ENCODE assay signal across 26 cellular contexts in the genomic region with DNA sequence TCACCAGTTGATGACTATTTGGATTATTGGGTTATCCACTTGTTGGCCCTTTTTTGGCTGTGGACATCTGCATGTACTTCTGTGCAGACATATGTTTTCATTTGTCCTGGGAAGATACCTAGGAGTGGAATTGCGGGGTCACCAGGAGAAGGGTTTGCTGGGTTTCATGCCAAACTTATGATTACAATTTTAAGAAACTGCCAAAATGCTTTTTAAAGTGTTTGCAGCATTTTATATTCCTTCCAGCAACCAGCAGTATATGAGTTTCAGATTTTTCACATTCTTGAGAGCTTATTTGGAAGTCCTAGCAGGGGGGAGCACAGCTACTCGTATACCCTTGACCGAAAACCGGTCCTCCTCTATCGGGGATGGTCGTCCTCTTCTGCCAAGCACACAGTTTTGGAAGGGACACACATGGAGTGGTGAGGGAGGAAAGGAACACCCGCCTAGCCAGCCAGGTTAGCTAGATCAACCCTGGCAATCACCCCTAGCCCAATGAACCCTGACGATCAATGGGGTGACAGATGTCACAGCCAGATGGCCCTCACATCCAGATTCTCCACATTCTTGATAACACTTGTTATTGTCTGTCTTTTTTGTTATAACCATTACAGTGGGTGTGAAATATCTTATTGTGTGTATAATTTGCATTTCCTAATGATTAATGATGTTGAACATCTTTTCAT. TPM values are rescaled to one million over a fixed set of nuclear protein-coding genes. Genes with fewer than 3 reads are reported as not detected.
DNase-seq lines count a peak whose midpoint lies in the region; ATAC-seq and TF ChIP-seq lines count a peak whose summit lies in the region.
"Had no signal": no experiment of that assay in that cellular context is flagged by ENCODE, and none has a peak within 500 bp of the region (broad histone marks: within the 10 kb centered on the region; RNA-seq: fewer than 3 reads in every experiment).

No MANE protein-coding gene starts in this region.

- H3K4me3 ChIP-seq in sigmoid colon: no peak overlapping the region
- H3K4me3 ChIP-seq in H7 (ENCODE audit: insufficient read depth, low read depth, low read length): no peak overlapping the region
- no peak overlapping the region for H3K4me3 ChIP-seq in MG63
- H3K4me3 ChIP-seq: breast epithelium, colonic mucosa, GM23338, smooth muscle cell, upper lobe of right lung had no signal

- H3K27me3 ChIP-seq in sigmoid colon (no peaks in the 10 kb centered on the region), H7 (ENCODE audit: control insufficient read depth, insufficient read depth, low read length) (no peaks in the 10 kb centered on the region), MG63 (no peaks in the 10 kb centered on the region)
- H3K27me3 ChIP-seq: breast epithelium, colonic mucosa, upper lobe of right lung had no signal

- TF ChIP-seq EP300 in sigmoid colon (IDR thresholded peaks at IDR 0.05): no peak

- no peak for TF ChIP-seq CTCF in sigmoid colon (IDR thresholded peaks at IDR 0.05)

- WGBS in sigmoid colon, 2 donors: 79 to 87% methylated on average over 8 of the region's 8 CpGs

- H3K4me1 ChIP-seq in sigmoid colon: peaks cover 0 to 71% (median 41%) of the 10 kb centered on the region in 4 donors
- H3K4me1 ChIP-seq: breast epithelium, colonic mucosa had no signal

- no peaks in the 10 kb centered on the region for H3K36me3 ChIP-seq in sigmoid colon
- no peaks in the 10 kb centered on the region for H3K36me3 ChIP-seq in H7 (replicated peaks; ENCODE audit: control insufficient read depth, insufficient read depth, low read length)
- peaks cover 6% of the 10 kb centered on the region; the same call in 1 of the 2 replicates for H3K36me3 ChIP-seq in MG63
- H3K36me3 ChIP-seq: breast epithelium, colonic mucosa, upper lobe of right lung had no signal

- no peak for TF ChIP-seq POLR2A in sigmoid colon (IDR thresholded peaks at IDR 0.05)

- no peak for ATAC-seq in left ventricle myocardium superior
- ATAC-seq: GM23338; naive thymus-derived CD4-positive, alpha-beta T cell; upper lobe of right lung had no signal

- intact Hi-C loops in sigmoid colon (cut with DNase I): no loop called here
- intact Hi-C loops in left ventricle myocardium superior (cut with micrococcal nuclease): no loop called here

- DNase-seq in EH (ENCODE audit: low read depth): peak; percentile 89
- DNase-seq in NCI-H524 (lab: John Stamatoyannopoulos, UW): peak; percentile 13 to 61
- DNase-seq in fibroblast of peridontal ligament (ENCODE audit: extremely low read depth): peak; percentile 64
- no peak for DNase-seq in sigmoid colon
- no peak for DNase-seq in H7
- DNase-seq in MG63: no peak
- no peak for DNase-seq in left ventricle myocardium superior
- DNase-seq: activated CD4-positive, alpha-beta T cell treated with anti-CD3 and anti-CD28 coated beads, Interleukin-2, amount 50 U/mL, for 48 hours; activated CD4-positive, CD25-positive, alpha-beta regulatory T cell; activated CD8-positive, alpha-beta memory T cell treated with anti-CD3 and anti-CD28 coated beads, Interleukin-2, amount 50 U/mL, for 48 hours; activated naive CD4-positive, alpha-beta T cell treated with anti-CD3 and anti-CD28 coated beads, Interleukin-2, amount 10 ng/mL, durations not matched to agents 7 days and 5 days; amniotic stem cell; CD4-positive, alpha-beta T cell; colonic mucosa; hypothalamus; naive thymus-derived CD4-positive, alpha-beta T cell; NCI-H1048; NCI-H1694 treated with DMSO at 0.1 percent for 48 hours; NCI-H2227 treated with DMSO at 0.1 percent for 48 hours; stimulated activated CD4-positive, alpha-beta T cell treated with anti-CD3 and anti-CD28 coated beads, Interleukin-2, amount 100 ng/mL, for 24 hours; upper lobe of right lung had no signal

- H3K9me3 ChIP-seq in sigmoid colon (peaks cover 0 to 2% (median 0%) of the 10 kb centered on the region in 4 donors), MG63 (peaks cover 21% of the 10 kb centered on the region)
- H3K9me3 ChIP-seq: colonic mucosa, upper lobe of right lung had no signal

- H3K27ac ChIP-seq in sigmoid colon: peak overlapping the region in 3 of 4 donors; percentile 23 to 93 (median 88)
- H3K27ac ChIP-seq: breast epithelium, colonic mucosa, upper lobe of right lung had no signal

RNA-seq across cellular contexts. Expression of a gene that starts 26.7 kb away (rescaled TPM):
- total RNA-seq in sigmoid colon: not detected
- polyA plus RNA-seq in sigmoid colon: not detected
- total RNA-seq in H7 (2014; rRNA removed; shearing (Covaris generic)): not detected in 2 replicates
- total RNA-seq in MG63 (2014; rRNA removed; shearing (Covaris generic); ENCODE audit: low replicate concordance): not detected in 2 replicates
- total RNA-seq in left ventricle myocardium superior: not detected
- total RNA-seq: breast epithelium; CD4-positive, alpha-beta T cell; colonic mucosa; GM23338; mesenteric fat pad; naive thymus-derived CD4-positive, alpha-beta T cell; smooth muscle cell; upper lobe of right lung had no signal
- polyA plus RNA-seq: esophagus; naive thymus-derived CD4-positive, alpha-beta T cell had no signal

Comparison
In these comparisons a context has a peak if more than half of its experiments do, and no peak if none do; other contexts are left out.
1. DNase-seq: peak in EH (single experiment), NCI-H524 (2 of 2) and fibroblast of peridontal ligament (single experiment); none in sigmoid colon (single experiment), H7 (single experiment), MG63 (single experiment) and left ventricle myocardium superior (single experiment).